18 cellular contexts compared by ENCODE assay signal in genomic region chr9:93959739-93960154, GRCh38. TPM values are rescaled to one million over a fixed set of nuclear protein-coding genes. Genes with fewer than 3 reads are reported as not detected.
DNase-seq lines count a peak whose midpoint lies in the region; ATAC-seq, FAIRE-seq and TF ChIP-seq lines count a peak whose summit lies in the region.
"Had no signal": no experiment of that assay in that cellular context is flagged by ENCODE, and none has a peak within 500 bp of the region (broad histone marks: within the 10 kb centered on the region; RNA-seq: fewer than 3 reads in every experiment).

No MANE protein-coding gene starts in this region.

- H3K27me3 ChIP-seq in BLaER1 treated with 17β-estradiol and CSF1 and Interleukin-3, amounts not matched to agents 10 nM and 100 nM, result peaks cover 74 to 81% (median 80%) of the 10 kb centered on the region in 11 experiments
- H3K27me3 ChIP-seq in DOHH2 (ENCODE audit: control insufficient read depth, low read length) (peaks cover 54% of the 10 kb centered on the region), uterus (peaks cover 45 to 58% of the 10 kb centered on the region in 2 donors)

- no peak for TF ChIP-seq POLR2A in uterus (IDR thresholded peaks at IDR 0.05)

- peaks cover 86% of the 10 kb centered on the region for H3K27me3 Mint-ChIP-seq in central memory CD8-positive, alpha-beta T cell
- H3K27me3 Mint-ChIP-seq in nephron (ENCODE audit: low read depth), result peaks cover 86% of the 10 kb centered on the region

- no peaks in the 10 kb centered on the region for H3K9me3 Mint-ChIP-seq in central memory CD8-positive, alpha-beta T cell
- H3K9me3 Mint-ChIP-seq in nephron, result peaks cover 6% of the 10 kb centered on the region

- DNase-seq in central memory CD8-positive, alpha-beta T cell (ENCODE audit: low spot score in 2 of 2), result no peak
- DNase-seq in uterus, result no peak
- DNase-seq in frontal cortex (ENCODE audit: low spot score in 2 of 2), result no peak
- DNase-seq in superior temporal gyrus (ENCODE audit: extremely low spot score), result no peak
- DNase-seq: kidney glomerular epithelial cell, NCI-H2029 treated with DMSO at 0.1 percent for 48 hours, NCI-H526, tibial artery had no signal

- no peak for FAIRE-seq in frontal cortex (lab: Jason Lieb, UNC)
- FAIRE-seq: colon had no signal

- peaks cover 32% of the 10 kb centered on the region for H3K4me1 Mint-ChIP-seq in central memory CD8-positive, alpha-beta T cell
- peaks cover 24% of the 10 kb centered on the region for H3K4me1 Mint-ChIP-seq in nephron

- H3K27ac ChIP-seq in BLaER1 treated with 17β-estradiol and CSF1 and Interleukin-3, amounts not matched to agents 10 nM and 100 nM, result no peak overlapping the region
- no peak overlapping the region for H3K27ac ChIP-seq in DOHH2 (ENCODE audit: low read depth, low read length)
- no peak overlapping the region for H3K27ac ChIP-seq in uterus
- H3K27ac ChIP-seq: heart left ventricle, prostate gland, tibial artery had no signal

- peak overlapping the region; percentile 49 to 69 (median 55); a peak in 15 of 20 replicates for H3K4me3 ChIP-seq in BLaER1 treated with 17β-estradiol and CSF1 and Interleukin-3, amounts not matched to agents 10 nM and 100 nM
- no peak overlapping the region for H3K4me3 ChIP-seq in DOHH2 (ENCODE audit: low read length)
- no peak overlapping the region for H3K4me3 ChIP-seq in uterus
- H3K4me3 ChIP-seq: prostate gland had no signal

- no peaks in the 10 kb centered on the region for H3K9me2 ChIP-seq in DOHH2 (replicated peaks; ENCODE audit: control insufficient read depth, low read length)

- no peaks in the 10 kb centered on the region for H3F3A ChIP-seq in DOHH2 (ENCODE audit: control insufficient read depth, insufficient read depth)

- H3K36me3 ChIP-seq in BLaER1 treated with 17β-estradiol and CSF1 and Interleukin-3, amounts not matched to agents 10 nM and 100 nM, result no peaks in the 10 kb centered on the region
- H3K36me3 ChIP-seq in DOHH2 (ENCODE audit: control insufficient read depth, low read length) (no peaks in the 10 kb centered on the region), uterus (no peaks in the 10 kb centered on the region)
- H3K36me3 ChIP-seq: heart left ventricle, prostate gland, tibial artery had no signal

- H3K79me2 ChIP-seq in DOHH2 (ENCODE audit: control insufficient read depth, low read length), result no peaks in the 10 kb centered on the region

- peak overlapping the region; percentile 91 to 99 (median 97) for H3K4me2 ChIP-seq in BLaER1 treated with 17β-estradiol and CSF1 and Interleukin-3, amounts not matched to agents 10 nM and 100 nM
- H3K4me2 ChIP-seq in DOHH2 (ENCODE audit: low read length), result peak overlapping the region; percentile 65; the same call in 1 of the 2 replicates

- H3K9ac ChIP-seq in BLaER1 treated with 17β-estradiol and CSF1 and Interleukin-3, amounts not matched to agents 10 nM and 100 nM, result no peak overlapping the region

- intact Hi-C loops in uterus (cut with DNase I; ENCODE audit: low total_unique reads), result loop anchor here (10.0 kb wide), 1 partner anchor 275 kb away; no protein-coding TSS in a partner anchor

- H4K20me1 ChIP-seq in BLaER1 treated with 17β-estradiol and CSF1 and Interleukin-3, amounts not matched to agents 10 nM and 100 nM, result peaks cover 0 to 71% (median 60%) of the 10 kb centered on the region in 11 experiments; a peak in 19 of 22 replicates
- H4K20me1 ChIP-seq in DOHH2 (ENCODE audit: control insufficient read depth, insufficient read depth, low read depth, low read length), result no peaks in the 10 kb centered on the region

- TF ChIP-seq CTCF in DOHH2 (IDR thresholded peaks at IDR 0.05; ENCODE audit: low read depth, low read length, poor library complexity, severe bottlenecking) (no peak), nephron (IDR thresholded peaks at IDR 0.05; ENCODE audit: unreplicated experiment in 3 of 3) (no peak), uterus (IDR thresholded peaks at IDR 0.05) (no peak)

- no peaks in the 10 kb centered on the region for H3K9me3 ChIP-seq in BLaER1 treated with 17β-estradiol and CSF1 and Interleukin-3, amounts not matched to agents 10 nM and 100 nM (replicated peaks in 1 of 11)
- no peaks in the 10 kb centered on the region for H3K9me3 ChIP-seq in DOHH2 (ENCODE audit: control insufficient read depth, insufficient read depth, low read length)
- H3K9me3 ChIP-seq in uterus, result no peaks in the 10 kb centered on the region
- H3K9me3 ChIP-seq: heart left ventricle, prostate gland, tibial artery had no signal

- ATAC-seq in central memory CD8-positive, alpha-beta T cell (replicated peaks; ENCODE audit: extremely low read depth, poor library complexity, severe bottlenecking), result no peak
- no peak for ATAC-seq in GM18907 (IDR thresholded peaks at IDR 0.05; ENCODE audit: unreplicated experiment)
- ATAC-seq: heart left ventricle, Panc1 had no signal

- H3K4me1 ChIP-seq in BLaER1 treated with 17β-estradiol and CSF1 and Interleukin-3, amounts not matched to agents 10 nM and 100 nM, result peaks cover 37 to 54% (median 47%) of the 10 kb centered on the region in 10 experiments
- peaks cover 15% of the 10 kb centered on the region for H3K4me1 ChIP-seq in DOHH2 (ENCODE audit: control insufficient read depth, low read length)
- H3K4me1 ChIP-seq in uterus, result peaks cover 0 to 6% of the 10 kb centered on the region in 2 donors

- H3K4me3 Mint-ChIP-seq in central memory CD8-positive, alpha-beta T cell, result peak overlapping the region; percentile 47
- peak overlapping the region; percentile 47 to 52 (median 50) for H3K4me3 Mint-ChIP-seq in nephron

- peaks cover 2% of the 10 kb centered on the region for H3K36me3 Mint-ChIP-seq in central memory CD8-positive, alpha-beta T cell (ENCODE audit: insufficient read depth)
- peaks cover 4% of the 10 kb centered on the region for H3K36me3 Mint-ChIP-seq in nephron (ENCODE audit: low read depth)

- no peak overlapping the region for H3K27ac Mint-ChIP-seq in central memory CD8-positive, alpha-beta T cell (ENCODE audit: low read depth)
- no peak overlapping the region for H3K27ac Mint-ChIP-seq in nephron

RNA-seq across cellular contexts. Expression of gene BARX1, which starts 4.6 kb away (rescaled TPM):
- total RNA-seq in uterus (under 1 TPM in 2 of 4 donors, not detected in 2; 0.28 to 0.67 TPM), frontal cortex (not detected)
- total RNA-seq: epithelial cell of proximal tubule, H4, heart left ventricle had no signal

Comparison
In these comparisons a context has a peak if more than half of its experiments do, and no peak if none do; other contexts are left out.
1. H3K4me3 ChIP-seq: peak in BLaER1 treated with 17β-estradiol and CSF1 and Interleukin-3, amounts not matched to agents 10 nM and 100 nM (10 of 10); none in DOHH2 (single experiment) and uterus (0 of 2).